In genomic region chr5:34915856-34916192, GRCh38 we compare ENCODE assay signal across 8 cellular contexts. TPM values are rescaled to one million over a fixed set of nuclear protein-coding genes. Genes with fewer than 3 reads are reported as not detected.
DNase-seq lines count a peak whose midpoint lies in the region; ATAC-seq and TF ChIP-seq lines count a peak whose summit lies in the region.

No MANE protein-coding gene starts in this region.

- H3K27me3 Mint-ChIP-seq in stimulated activated naive CD8-positive, alpha-beta T cell treated with anti-CD3 and anti-CD28 coated beads, Interleukin-15, amount 100 ng/mL, for 72 hours = no peaks in the 10 kb centered on the region

- H3K4me3 ChIP-seq in OCI-LY1 (ENCODE audit: low read depth, low read length, poor library complexity, severe bottlenecking) = peak overlapping the region; percentile 84
- H3K4me3 ChIP-seq in heart right ventricle = peak overlapping the region; percentile 76 to 97 (median 86)

- peak; percentile 23 for ATAC-seq in GM18498 (IDR thresholded peaks at IDR 0.05; ENCODE audit: unreplicated experiment)
- peak; percentile 15 for ATAC-seq in GM21737 (IDR thresholded peaks at IDR 0.05; ENCODE audit: unreplicated experiment)
- peak in 5 of 8 donors; percentile 9 to 37 (median 23) for ATAC-seq in heart right ventricle
- ATAC-seq in stimulated activated naive CD8-positive, alpha-beta T cell treated with anti-CD3 and anti-CD28 coated beads, Interleukin-15, amount 100 ng/mL, for 72 hours = peak; percentile 21

- intact Hi-C loops in heart right ventricle (cut with DNase I) = loop anchor here in 2 of 10 donors (1.0 to 10.0 kb wide), 2 partner anchors 13 to 251 kb away; partner anchors contain the start of gene DNAJC21 (in 1 of the 2)

- WGBS in heart right ventricle, 2 donors = 0% methylated on average over 20 of the region's 20 CpGs

- H3F3A ChIP-seq in OCI-LY1 (ENCODE audit: insufficient read depth, low read length) = no peaks in the 10 kb centered on the region

- H3K4me3 Mint-ChIP-seq in stimulated activated naive CD8-positive, alpha-beta T cell treated with anti-CD3 and anti-CD28 coated beads, Interleukin-15, amount 100 ng/mL, for 72 hours = no peak overlapping the region

- H3K4me1 Mint-ChIP-seq in stimulated activated naive CD8-positive, alpha-beta T cell treated with anti-CD3 and anti-CD28 coated beads, Interleukin-15, amount 100 ng/mL, for 72 hours = peaks cover 42% of the 10 kb centered on the region

- H3K9ac ChIP-seq in OCI-LY1 (ENCODE audit: low read length) = peak overlapping the region; percentile 88

- H4K20me1 ChIP-seq in OCI-LY1 (ENCODE audit: insufficient read depth, low read length) = no peaks in the 10 kb centered on the region

- H3K4me1 ChIP-seq in OCI-LY1 (ENCODE audit: insufficient read depth, low read length, severe bottlenecking) = peaks cover 33% of the 10 kb centered on the region
- H3K4me1 ChIP-seq in heart right ventricle = peaks cover 3 to 35% (median 27%) of the 10 kb centered on the region in 9 donors

- H3K9me3 ChIP-seq in OCI-LY1 (ENCODE audit: low read length) (no peaks in the 10 kb centered on the region), heart right ventricle (no peaks in the 10 kb centered on the region)

- no peak for TF ChIP-seq CTCF in OCI-LY1 (IDR thresholded peaks at IDR 0.05; ENCODE audit: low read length)
- TF ChIP-seq CTCF in heart right ventricle (IDR thresholded peaks at IDR 0.05) = no peak

- H3K27ac ChIP-seq in OCI-LY1 (ENCODE audit: low read depth, low read length, poor library complexity, severe bottlenecking) (peak overlapping the region; percentile 81), heart right ventricle (peak overlapping the region in 9 of 10 donors; percentile 81 to 93 (median 85))

- no peak for DNase-seq in heart right ventricle
- DNase-seq in stimulated activated naive CD8-positive, alpha-beta T cell treated with anti-CD3 and anti-CD28 coated beads, Interleukin-15, amount 100 ng/mL, for 72 hours = no peak
- no peak for DNase-seq in HuH-7.5 (ENCODE audit: low spot score)
- no peak for DNase-seq in Ammon's horn (ENCODE audit: low spot score)
- no peak for DNase-seq in activated gamma-delta T cell treated with Interleukin-2 at 50 U/mL for 16 hours

- H3K9me3 Mint-ChIP-seq in stimulated activated naive CD8-positive, alpha-beta T cell treated with anti-CD3 and anti-CD28 coated beads, Interleukin-15, amount 100 ng/mL, for 72 hours = no peaks in the 10 kb centered on the region

- peak overlapping the region; percentile 76 for H3K4me2 ChIP-seq in OCI-LY1 (ENCODE audit: low read length)

- H3K27ac Mint-ChIP-seq in stimulated activated naive CD8-positive, alpha-beta T cell treated with anti-CD3 and anti-CD28 coated beads, Interleukin-15, amount 100 ng/mL, for 72 hours = no peak overlapping the region

- peaks cover 72% of the 10 kb centered on the region for H3K79me2 ChIP-seq in OCI-LY1 (ENCODE audit: insufficient read depth, low read length)

- H3K27me3 ChIP-seq in OCI-LY1 (ENCODE audit: insufficient read depth, low read length) (no peaks in the 10 kb centered on the region), heart right ventricle (no peaks in the 10 kb centered on the region)

- no peak overlapping the region for H2AFZ ChIP-seq in OCI-LY1 (ENCODE audit: low read length)

- H3K36me3 ChIP-seq in OCI-LY1 (ENCODE audit: insufficient read depth, low read length) = peaks cover 56% of the 10 kb centered on the region
- peaks cover 0 to 55% (median 15%) of the 10 kb centered on the region in 9 donors for H3K36me3 ChIP-seq in heart right ventricle

- no peaks in the 10 kb centered on the region for H3K9me2 ChIP-seq in OCI-LY1 (ENCODE audit: low read depth, low read length)

RNA-seq across cellular contexts. Expression of gene BRIX1, which starts 0.3 kb away (rescaled TPM):
- 10 to 100 TPM in 9 of 10 donors, 1 to 10 TPM in 1; 9.5 to 17.2 (median 14.9) TPM for total RNA-seq in heart right ventricle
- polyA plus RNA-seq in heart right ventricle = 10 to 100 TPM; 12.0 to 15.3 TPM

RNA-seq across cellular contexts. Expression of gene RAD1, which starts 0.5 kb away (rescaled TPM):
- 10 to 100 TPM; 18.9 to 27.5 (median 23.9) TPM for total RNA-seq in heart right ventricle
- polyA plus RNA-seq in heart right ventricle = 10 to 100 TPM; 13.3 to 13.5 TPM

RNA-seq across cellular contexts. Expression of gene DNAJC21, which starts 13.5 kb away (rescaled TPM):
- 10 to 100 TPM; 38.4 to 58.9 (median 50.3) TPM for total RNA-seq in heart right ventricle
- 10 to 100 TPM; 30.4 to 30.5 TPM for polyA plus RNA-seq in heart right ventricle
